20 cellular contexts compared by ENCODE assay signal in genomic region chr6:166485651-166486535, GRCh38.
A peak's percentile ranks its signal among the peaks of the same experiment; 100 is the strongest.
DNase-seq lines count a peak whose midpoint lies in the region; ATAC-seq, FAIRE-seq and TF ChIP-seq lines count a peak whose summit lies in the region.
"Had no signal": no experiment of that assay in that cellular context is flagged by ENCODE, and none has a peak within 500 bp of the region (broad histone marks: within the 10 kb centered on the region; RNA-seq: fewer than 3 reads in every experiment).

No MANE protein-coding gene starts in this region.

- peaks cover 35% of the 10 kb centered on the region for H3K36me3 Mint-ChIP-seq in GM23338 (ENCODE audit: low read depth)

- no peak overlapping the region for H2BK5ac ChIP-seq in mesendoderm (ENCODE audit: low read length)

- H3K36me3 ChIP-seq in GM23338 (ENCODE audit: insufficient read depth) (peaks cover 4% of the 10 kb centered on the region; the same call in 1 of the 2 replicates), K562 (ENCODE audit: control insufficient read depth, insufficient read depth, low read length) (no peaks in the 10 kb centered on the region), mesendoderm (ENCODE audit: control insufficient read depth, insufficient read depth, low read length) (no peaks in the 10 kb centered on the region), SJCRH30 (no peaks in the 10 kb centered on the region)

- POLR2A ChIA-PET in K562 (lab: Yijun Ruan, JAX) = interaction anchor here (0.5 to 0.6 kb wide), 2 partner anchors 18 to 96 kb away, joined by 3 read pairs; no protein-coding TSS in a partner anchor

- H3K4ac ChIP-seq in mesendoderm (ENCODE audit: low read depth, low read length) = no peak overlapping the region

- no peaks in the 10 kb centered on the region for H3K9me1 ChIP-seq in K562 (ENCODE audit: control insufficient read depth, insufficient read depth, low read length)

- H2BK15ac ChIP-seq in mesendoderm (replicated peaks; ENCODE audit: low read depth) = no peak overlapping the region

- H2AFZ ChIP-seq in GM23338 = no peak overlapping the region
- no peak overlapping the region for H2AFZ ChIP-seq in K562 (ENCODE audit: low read depth, low read length)
- H2AFZ ChIP-seq: parathyroid adenoma had no signal

- H3K4me1 Mint-ChIP-seq in GM23338 = peaks cover 23% of the 10 kb centered on the region

- no peak for TF ChIP-seq POLR2A in K562 (conservative IDR thresholded peaks at IDR 0.05)

- H3K27me3 ChIP-seq in GM23338 (ENCODE audit: insufficient read depth) (no peaks in the 10 kb centered on the region), K562 (ENCODE audit: control insufficient read depth in 2 of 2, insufficient read depth in 2 of 2, low read length in 2 of 2) (peaks cover 26 to 73% of the 10 kb centered on the region in 2 experiments), mesendoderm (ENCODE audit: insufficient read depth, low read length, poor library complexity) (no peaks in the 10 kb centered on the region), SJCRH30 (no peaks in the 10 kb centered on the region; the same call in 1 of the 2 replicates)

- H3K4me1 ChIP-seq in GM23338 (ENCODE audit: insufficient read depth) = peaks cover 11% of the 10 kb centered on the region
- H3K4me1 ChIP-seq in K562 (replicated peaks in 1 of 2; ENCODE audit: control insufficient read depth in 2 of 2, insufficient read depth in 2 of 2, low read length in 2 of 2) = no peaks in the 10 kb centered on the region
- H3K4me1 ChIP-seq in mesendoderm (ENCODE audit: control insufficient read depth, low read depth, low read length) = peaks cover 3% of the 10 kb centered on the region
- H3K4me1 ChIP-seq in SJCRH30 = peaks cover 35% of the 10 kb centered on the region
- H3K4me1 ChIP-seq: parathyroid adenoma had no signal

- no peak overlapping the region for H3K9ac ChIP-seq in K562 (ENCODE audit: insufficient read depth in 1 of 2, low read depth in 2 of 2, low read length in 2 of 2)
- no peak overlapping the region for H3K9ac ChIP-seq in mesendoderm (ENCODE audit: low read length)
- H3K9ac ChIP-seq: parathyroid adenoma had no signal

- 1% methylated on average over 20 of the region's 20 CpGs for WGBS in K562 (ENCODE audit: insufficient coverage, low coverage, missing lambda C conversion rate)
- no CpG with 5 or more reads among the region's 20 CpGs for WGBS in mesendoderm (ENCODE audit: extremely low coverage, insufficient coverage, low lambda C conversion rate)

- no peak overlapping the region for H3K4me3 ChIP-seq in GM23338
- no peak overlapping the region for H3K4me3 ChIP-seq in K562
- H3K4me3 ChIP-seq in mesendoderm (ENCODE audit: low read length) = no peak overlapping the region
- no peak overlapping the region for H3K4me3 ChIP-seq in SJCRH30

- H3F3A ChIP-seq in GM23338 (replicated peaks; ENCODE audit: low read depth) = no peaks in the 10 kb centered on the region

- no peaks in the 10 kb centered on the region for H3K9me3 Mint-ChIP-seq in GM23338
- H3K9me3 Mint-ChIP-seq: activated T-helper 17 cell treated with anti-CD3 and anti-CD28 coated beads, Interleukin-2, amount 50 U/mL, for 72 hours had no signal

- H3K18ac ChIP-seq in mesendoderm (ENCODE audit: low read length) = no peak overlapping the region

- no peak overlapping the region for H3K56ac ChIP-seq in mesendoderm (ENCODE audit: low read length)

- no TSS peak for BruUV-seq in K562 (replicated peaks; lab: Mats Ljungman, UMichigan)

- H3K4me2 ChIP-seq in GM23338 (no peak overlapping the region), K562 (ENCODE audit: insufficient read depth, low read length) (no peak overlapping the region), mesendoderm (ENCODE audit: low read length) (no peak overlapping the region)

- H3K4me3 Mint-ChIP-seq in GM23338 = no peak overlapping the region
- H3K4me3 Mint-ChIP-seq: activated B cell treated with CpG ODN at 0.5 μM for 24 hours; activated T-helper 17 cell treated with anti-CD3 and anti-CD28 coated beads, Interleukin-2, amount 50 U/mL, for 72 hours had no signal

- H3K27ac ChIP-seq in GM23338 (ENCODE audit: low read depth) (no peak overlapping the region), K562 (ENCODE audit: extremely low read depth, low read depth, low read length) (no peak overlapping the region), mesendoderm (ENCODE audit: low read depth, low read length) (no peak overlapping the region), SJCRH30 (no peak overlapping the region)
- H3K27ac ChIP-seq: parathyroid adenoma had no signal

- H4K5ac ChIP-seq in mesendoderm (ENCODE audit: low read length) = no peak overlapping the region

- H3K27me3 Mint-ChIP-seq in GM23338 (ENCODE audit: insufficient read depth, low read depth, poor library complexity) = peaks cover 15% of the 10 kb centered on the region
- H3K27me3 Mint-ChIP-seq: activated B cell treated with CpG ODN at 0.5 μM for 24 hours; activated T-helper 17 cell treated with anti-CD3 and anti-CD28 coated beads, Interleukin-2, amount 50 U/mL, for 72 hours had no signal

- H3K27ac Mint-ChIP-seq in GM23338 = 0 out of 2 replicates have a peak overlapping the region, but pooled peaks have one; percentile 15
- H3K27ac Mint-ChIP-seq: activated B cell treated with CpG ODN at 0.5 μM for 24 hours; activated T-helper 17 cell treated with anti-CD3 and anti-CD28 coated beads, Interleukin-2, amount 50 U/mL, for 72 hours had no signal

- H3K79me2 ChIP-seq in GM23338 (replicated peaks; ENCODE audit: insufficient read depth) (no peaks in the 10 kb centered on the region), K562 (ENCODE audit: control insufficient read depth, insufficient read depth, low read length) (no peaks in the 10 kb centered on the region), mesendoderm (ENCODE audit: control insufficient read depth, insufficient read depth, low read length) (no peaks in the 10 kb centered on the region)

- TF ChIP-seq EP300 in K562 (IDR thresholded peaks at IDR 0.05; ENCODE audit: low read length) = no peak

- ATAC-seq in GM23338 (no peak), K562 (no peak)
- ATAC-seq: activated T-helper 17 cell treated with anti-CD3 and anti-CD28 coated beads, Interleukin-2, amount 50 U/mL, for 72 hours had no signal

- no peak overlapping the region for H3K23ac ChIP-seq in mesendoderm (ENCODE audit: low read length)

- H4K20me1 ChIP-seq in GM23338 (replicated peaks; ENCODE audit: insufficient read depth) (no peaks in the 10 kb centered on the region), K562 (replicated peaks; ENCODE audit: control insufficient read depth, insufficient read depth, low read length) (no peaks in the 10 kb centered on the region)

- in situ Hi-C loops in K562 (cut with MboI) (no loop called here), GM13977 (cut with MboI; ENCODE audit: low pct_unique_long_range_greater_than_20kb, low sequenced_read_pairs, unreplicated experiment) (no loop called here)

- no peaks in the 10 kb centered on the region for H3K9me2 ChIP-seq in GM23338 (ENCODE audit: insufficient read depth)

- no peaks in the 10 kb centered on the region for H3K9me3 ChIP-seq in K562 (replicated peaks; ENCODE audit: control insufficient read depth, insufficient read depth, low read depth, low read length)
- H3K9me3 ChIP-seq in SJCRH30 (replicated peaks) = no peaks in the 10 kb centered on the region

- intact Hi-C loops in K562 (cut with micrococcal nuclease) = no loop called here

- no peak overlapping the region for H4K8ac ChIP-seq in mesendoderm (ENCODE audit: low read depth, low read length)

- peak; percentile 24 for DNase-seq in AG20443 (ENCODE audit: low spot score)
- DNase-seq in GM23338 (ENCODE audit: low spot score) = peak; percentile 18
- DNase-seq in K562 (ENCODE audit: extremely low read depth in 1 of 4, low spot score in 3 of 4) = no peak
- DNase-seq in mesendoderm = peak; percentile 42
- no peak for DNase-seq in SJCRH30
- DNase-seq in NOMO-1 treated with DMSO at 0.1 percent for 48 hours (lab: John Stamatoyannopoulos, UW; ENCODE audit: unreplicated experiment) = no peak
- DNase-seq in T-helper 9 cell = no peak
- DNase-seq in GM13977 (ENCODE audit: low spot score) = no peak
- DNase-seq: activated B cell treated with CpG ODN at 0.5 μM for 24 hours; central memory CD4-positive, alpha-beta T cell; GF-D8; Kasumi-1; NCI-H1417 treated with DMSO at 0.1 percent for 48 hours; NCI-H82; stimulated activated CD4-positive, alpha-beta T cell treated with anti-CD3 and anti-CD28 coated beads, Interleukin-4, amount 100 ng/mL, for 1 hour; substantia nigra had no signal

- H2BK120ac ChIP-seq in mesendoderm (ENCODE audit: low read depth, low read length) = no peak overlapping the region

- CTCF ChIA-PET in K562 (lab: Yijun Ruan, JAX; ENCODE audit: low intra/inter-chr PET ratio) = no interaction called here

- TF ChIP-seq CTCF in GM23338 (conservative IDR thresholded peaks at IDR 0.05; ENCODE audit: low read depth in 2 of 2) (peak; percentile 31 to 55), K562 (IDR thresholded peaks at IDR 0.05 in 2 of 3, conservative IDR thresholded peaks at IDR 0.05 in 1 of 3; ENCODE audit: insufficient read depth in 2 of 3, low read depth in 1 of 3, low read length in 3 of 3) (peak in 2 of 3 experiments; percentile 9 to 16; a peak in 1 of 6 replicates), GM13977 (IDR thresholded peaks at IDR 0.05; ENCODE audit: extremely low read depth, insufficient read depth, missing control alignments) (no peak)

- FAIRE-seq in K562 (lab: Jason Lieb, UNC) = no peak
- FAIRE-seq: GM12892, H54 had no signal

- no peak for TF ChIP-seq RAD21 in K562 (CRISPR knock-in tag; conservative IDR thresholded peaks at IDR 0.05 in 1 of 2, IDR thresholded peaks at IDR 0.05 in 1 of 2)

- no peaks in the 10 kb centered on the region for H3K79me1 ChIP-seq in mesendoderm (ENCODE audit: low read length)

- H2AK5ac ChIP-seq in mesendoderm (ENCODE audit: low read length) = no peak overlapping the region

TF ChIP-seq in GM23338, 12 proteins besides CTCF, POLR2A, EP300 and RAD21 (continues in another document):
- no peak for TF ChIP-seq ZNF114 (CRISPR knock-in tag; IDR thresholded peaks at IDR 0.05)
- no peak for TF ChIP-seq JUNB (IDR thresholded peaks at IDR 0.05; ENCODE audit: unreplicated experiment)
- no peak for TF ChIP-seq EZH2 (IDR thresholded peaks at IDR 0.05; ENCODE audit: low read depth, unreplicated experiment)

TF ChIP-seq in K562, 482 proteins besides CTCF, POLR2A, EP300 and RAD21:
- TF ChIP-seq TCFL5 (CRISPR knock-in tag; conservative IDR thresholded peaks at IDR 0.05) (no peak), ZNF263 (CRISPR knock-in tag; IDR thresholded peaks at IDR 0.05; ENCODE audit: borderline replicate concordance) (peak; percentile 89), KLF1 (tag; IDR thresholded peaks at IDR 0.05) (no peak), SIX5 (IDR thresholded peaks at IDR 0.05; ENCODE audit: borderline replicate concordance in 1 of 2, insufficient read depth in 1 of 2, low read depth in 1 of 2, low read length in 2 of 2) (no peak)

Comparison
In these comparisons a context has a peak if more than half of its experiments do, and no peak if none do; other contexts are left out.
1. DNase-seq: peak in AG20443 (single experiment), GM23338 (single experiment) and mesendoderm (single experiment); none in K562 (0 of 4), SJCRH30 (0 of 2), NOMO-1 treated with DMSO at 0.1 percent for 48 hours (single experiment), T-helper 9 cell (single experiment) and GM13977 (single experiment).